Comparison of ENCODE assay signal across 21 cellular contexts in the genomic region with DNA sequence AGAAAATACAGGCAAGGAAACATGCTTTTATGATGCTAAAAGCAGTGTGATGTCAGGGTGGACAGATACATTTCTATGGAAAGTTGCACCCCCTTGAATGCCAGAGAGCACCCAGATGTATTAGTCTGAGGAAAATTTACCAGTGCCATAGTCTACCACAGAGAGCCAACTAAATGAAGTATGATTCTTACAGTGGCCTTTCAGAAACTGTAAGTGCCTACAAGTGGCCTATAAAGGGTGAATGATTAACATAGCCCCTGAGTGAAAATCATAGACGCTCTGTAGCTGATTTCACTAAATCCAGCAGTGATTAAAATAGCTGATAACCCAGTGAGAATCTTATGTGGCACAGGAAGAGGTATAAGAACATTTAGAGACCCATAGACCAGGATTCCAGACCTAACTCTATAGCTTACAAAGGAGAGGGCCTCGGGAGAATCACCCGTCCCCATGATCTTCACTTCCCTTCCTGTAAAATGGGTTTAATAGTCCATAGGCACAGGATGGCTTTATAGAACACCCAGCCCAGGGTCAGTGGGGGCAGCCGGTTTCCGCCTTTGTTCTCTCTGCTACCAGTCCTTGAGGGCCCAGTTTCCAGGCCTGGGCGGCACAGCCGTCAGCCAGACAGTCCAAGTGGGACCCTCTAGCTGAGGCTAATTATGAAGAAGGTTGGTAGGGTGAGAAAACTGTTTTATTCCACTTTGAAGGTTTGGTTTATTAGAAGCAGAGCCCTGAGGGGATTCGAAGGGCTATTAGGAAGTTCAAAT. TPM values are rescaled to one million over a fixed set of nuclear protein-coding genes. Genes with fewer than 3 reads are reported as not detected.
"Had no signal": no experiment of that assay in that cellular context is flagged by ENCODE, and none has a peak within 500 bp of the region (broad histone marks: within the 10 kb centered on the region; RNA-seq: fewer than 3 reads in every experiment).

No MANE protein-coding gene starts in this region.

- H3K4me1 ChIP-seq: prostate gland had no signal

- H3K36me3 Mint-ChIP-seq: activated CD8-positive, alpha-beta memory T cell treated with anti-CD3 and anti-CD28 coated beads, Interleukin-2, amount 10 ng/mL, durations not matched to agents 7 days and 5 days; immature natural killer cell; naive thymus-derived CD8-positive, alpha-beta T cell had no signal

- H3K4me3 Mint-ChIP-seq: activated CD8-positive, alpha-beta memory T cell treated with anti-CD3 and anti-CD28 coated beads, Interleukin-2, amount 10 ng/mL, durations not matched to agents 7 days and 5 days; immature natural killer cell had no signal

- H3K27me3 ChIP-seq: testis had no signal

- H3K4me3 ChIP-seq: prostate gland had no signal

- H3K4me1 Mint-ChIP-seq: activated CD8-positive, alpha-beta memory T cell treated with anti-CD3 and anti-CD28 coated beads, Interleukin-2, amount 10 ng/mL, durations not matched to agents 7 days and 5 days; immature natural killer cell had no signal

- H3K9ac ChIP-seq: SK-N-SH had no signal

- DNase-seq: activated CD4-positive, alpha-beta T cell treated with anti-CD3 and anti-CD28 coated beads for 1 hour; activated CD4-positive, alpha-beta T cell treated with anti-CD3 and anti-CD28 coated beads, Interleukin-2, amount 50 U/mL, for 48 hours; activated CD8-positive, alpha-beta memory T cell treated with anti-CD3 and anti-CD28 coated beads, Interleukin-2, amount 10 ng/mL, durations not matched to agents 7 days and 5 days; activated naive CD4-positive, alpha-beta T cell treated with anti-CD3 and anti-CD28 coated beads, Interleukin-2, amount 50 U/mL, for 16 hours; activated T-cell treated with anti-CD3 and anti-CD28 coated beads, Interleukin-2, amount 50 U/mL, for 1 hour; erythroblast; hippocampal formation; immature natural killer cell; naive thymus-derived CD8-positive, alpha-beta T cell; occipital lobe; stimulated activated CD4-positive, alpha-beta T cell treated with anti-CD3 and anti-CD28 coated beads, Interleukin-1b, Interleukin-23, amount 100 ng/mL, for 48 hours; stomach; T-helper 1 cell; T1000 had no signal

- H3K9me3 ChIP-seq: prostate gland, stomach, testis had no signal

- H3K27ac Mint-ChIP-seq: activated CD8-positive, alpha-beta memory T cell treated with anti-CD3 and anti-CD28 coated beads, Interleukin-2, amount 10 ng/mL, durations not matched to agents 7 days and 5 days; immature natural killer cell; naive thymus-derived CD8-positive, alpha-beta T cell had no signal

- H3K9me3 Mint-ChIP-seq: naive thymus-derived CD8-positive, alpha-beta T cell had no signal

- H3K36me3 ChIP-seq: cardiac muscle cell, prostate gland, stomach had no signal

- ATAC-seq: activated CD8-positive, alpha-beta memory T cell treated with anti-CD3 and anti-CD28 coated beads, Interleukin-2, amount 10 ng/mL, durations not matched to agents 7 days and 5 days; naive thymus-derived CD8-positive, alpha-beta T cell; sciatic nerve had no signal

RNA-seq across cellular contexts. Expression of a gene that starts 35.5 kb away (rescaled TPM):
- total RNA-seq: activated CD8-positive, alpha-beta memory T cell treated with anti-CD3 and anti-CD28 coated beads, Interleukin-2, amount 10 ng/mL, durations not matched to agents 7 days and 5 days; dermis microvascular lymphatic vessel endothelial cell; lung microvascular endothelial cell; naive thymus-derived CD8-positive, alpha-beta T cell had no signal
